Comparison of ENCODE assay signal across 11 cellular contexts in genomic region chr14:70052990-70053389, GRCh38.
DNase-seq lines count a peak whose midpoint lies in the region; ATAC-seq and FAIRE-seq lines count a peak whose summit lies in the region.
"Had no signal": no experiment of that assay in that cellular context is flagged by ENCODE, and none has a peak within 500 bp of the region (broad histone marks: within the 10 kb centered on the region; RNA-seq: fewer than 3 reads in every experiment).

No MANE protein-coding gene starts in this region.

- no peak overlapping the region for H3K4me3 Mint-ChIP-seq in activated naive CD8-positive, alpha-beta T cell treated with anti-CD3 and anti-CD28 coated beads, Interleukin-2, amount 50 U/mL, for 24 hours
- H3K4me3 Mint-ChIP-seq: brain had no signal

- H3K9me3 Mint-ChIP-seq in activated naive CD8-positive, alpha-beta T cell treated with anti-CD3 and anti-CD28 coated beads, Interleukin-2, amount 50 U/mL, for 24 hours: peaks cover 6% of the 10 kb centered on the region
- H3K9me3 Mint-ChIP-seq: brain had no signal

- peaks cover 3% of the 10 kb centered on the region for H3K27me3 Mint-ChIP-seq in activated naive CD8-positive, alpha-beta T cell treated with anti-CD3 and anti-CD28 coated beads, Interleukin-2, amount 50 U/mL, for 24 hours

- H3K4me1 Mint-ChIP-seq in activated naive CD8-positive, alpha-beta T cell treated with anti-CD3 and anti-CD28 coated beads, Interleukin-2, amount 50 U/mL, for 24 hours: no peaks in the 10 kb centered on the region

- H3K36me3 Mint-ChIP-seq in activated naive CD8-positive, alpha-beta T cell treated with anti-CD3 and anti-CD28 coated beads, Interleukin-2, amount 50 U/mL, for 24 hours (ENCODE audit: low read depth): no peaks in the 10 kb centered on the region
- H3K36me3 Mint-ChIP-seq: brain had no signal

- DNase-seq in COLO829 (ENCODE audit: low spot score) (peak; percentile 32), HTR-8/SVneo (ENCODE audit: insufficient read length, low spot score) (peak; percentile 45), iris pigment epithelial cell (ENCODE audit: low read depth) (peak; percentile 28), hippocampal formation (lab: John Stamatoyannopoulos, UW) (no peak), HuH-7 (ENCODE audit: low spot score) (no peak)
- peak; percentile 36 for DNase-seq in activated naive CD8-positive, alpha-beta T cell treated with anti-CD3 and anti-CD28 coated beads, Interleukin-2, amount 50 U/mL, for 24 hours
- DNase-seq: DMS79 treated with DMSO at 0.1 percent for 48 hours, NCI-H226 had no signal

- no peak for ATAC-seq in activated naive CD8-positive, alpha-beta T cell treated with anti-CD3 and anti-CD28 coated beads, Interleukin-2, amount 50 U/mL, for 24 hours
- ATAC-seq in HG03159 (IDR thresholded peaks at IDR 0.05; ENCODE audit: unreplicated experiment) (no peak), GM19397 (IDR thresholded peaks at IDR 0.05; ENCODE audit: unreplicated experiment) (no peak)

- H3K27ac Mint-ChIP-seq in activated naive CD8-positive, alpha-beta T cell treated with anti-CD3 and anti-CD28 coated beads, Interleukin-2, amount 50 U/mL, for 24 hours: no peak overlapping the region
- H3K27ac Mint-ChIP-seq: brain had no signal

- peak; percentile 59 for FAIRE-seq in HTR-8/SVneo (lab: Jason Lieb, UNC)

Comparison
In these comparisons a context has a peak if more than half of its experiments do, and no peak if none do; other contexts are left out.
1. DNase-seq: peak in COLO829 (single experiment), HTR-8/SVneo (single experiment), activated naive CD8-positive, alpha-beta T cell treated with anti-CD3 and anti-CD28 coated beads, Interleukin-2, amount 50 U/mL, for 24 hours (single experiment) and iris pigment epithelial cell (single experiment); none in hippocampal formation (0 of 2) and HuH-7 (single experiment).